In the genomic region with DNA sequence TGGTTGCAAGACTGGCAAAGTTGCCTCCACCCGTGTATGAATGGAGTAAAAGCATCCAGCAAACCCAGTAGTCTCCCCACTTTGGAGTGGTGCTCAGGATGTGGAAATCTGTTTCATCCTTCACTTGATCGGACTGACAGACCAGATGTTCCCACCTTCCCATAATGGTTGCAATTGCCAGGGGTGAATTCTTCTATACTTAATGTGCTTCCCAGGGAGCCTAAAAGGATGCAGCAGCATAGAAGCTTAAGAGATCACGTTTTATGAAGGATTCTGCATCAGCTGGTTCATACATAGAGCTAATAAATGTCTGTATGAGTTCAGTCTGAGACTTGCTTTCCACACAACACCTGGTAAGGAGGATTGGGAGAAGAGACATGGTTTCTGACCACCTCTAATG, we compare ENCODE assay signal across 31 cellular contexts.
"Had no signal": no experiment of that assay in that cellular context is flagged by ENCODE, and none has a peak within 500 bp of the region (broad histone marks: within the 10 kb centered on the region; RNA-seq: fewer than 3 reads in every experiment).

No MANE protein-coding gene starts in this region.

- DNase-seq: naive thymus-derived CD8-positive, alpha-beta T cell; nephron progenitor cell; nucleus accumbens; pancreas; right cardiac atrium; right lobe of liver; sigmoid colon; spleen; stimulated activated CD4-positive, alpha-beta T cell treated with anti-CD3 and anti-CD28 coated beads, Interleukin-12 subunit alpha, Interleukin-12 subunit beta, amount 100 ng/mL, for 4 hours; stimulated activated CD4-positive, alpha-beta T cell treated with anti-CD3 and anti-CD28 coated beads, Interleukin-1b, Interleukin-23, amount 100 ng/mL, for 48 hours; stimulated activated CD4-positive, alpha-beta T cell treated with anti-CD3 and anti-CD28 coated beads, Interleukin-4, amount 100 ng/mL, for 1 hour; stimulated activated CD4-positive, alpha-beta T cell treated with anti-CD3 and anti-CD28 coated beads, Interleukin-4, amount 100 ng/mL, for 4 hours; stimulated activated CD8-positive, alpha-beta memory T cell treated with anti-CD3 and anti-CD28 coated beads, Interleukin-4, amount 100 ng/mL, for 48 hours; stimulated activated naive CD4-positive, alpha-beta T cell; stimulated activated naive CD8-positive, alpha-beta T cell treated with anti-CD3 and anti-CD28 coated beads, Interleukin-15, amount 100 ng/mL, for 72 hours; stimulated activated naive CD8-positive, alpha-beta T cell treated with anti-CD3 and anti-CD28 coated beads, Interleukin-15, Interleukin-2, amounts not matched to agents 100 U/mL and 50 U/mL, for 24 hours; substantia nigra; testis; tibial artery; transverse colon; upper lobe of right lung; uterus had no signal

- H3K9me3 Mint-ChIP-seq: natural killer cell treated with Interleukin-12 subunit alpha and Interleukin-12 subunit beta and Interleukin-15 and Interleukin-18, amount 100 ng/mL, for 72 hours; type B pancreatic cell had no signal

- ATAC-seq: naive thymus-derived CD8-positive, alpha-beta T cell; natural killer cell treated with Interleukin-12 subunit alpha and Interleukin-12 subunit beta and Interleukin-15 and Interleukin-18, amount 100 ng/mL, for 72 hours; pancreas; right lobe of liver; stimulated activated memory B cell treated with anti-CD40 and anti-IgM and Interleukin-4, amounts not matched to agents 10 μg/mL and 1 μg/mL and 100 μg/mL, for 72 hours; stimulated activated naive CD8-positive, alpha-beta T cell treated with anti-CD3 and anti-CD28 coated beads, Interleukin-15, amount 100 ng/mL, for 72 hours; stimulated activated naive CD8-positive, alpha-beta T cell treated with anti-CD3 and anti-CD28 coated beads, Interleukin-15, Interleukin-2, amounts not matched to agents 100 U/mL and 50 U/mL, for 24 hours; upper lobe of right lung had no signal

- H3K36me3 ChIP-seq: neutrophil, pancreas, prostate gland, right lobe of liver, sigmoid colon, spleen, suprapubic skin, tibial artery, transverse colon, upper lobe of right lung, uterus had no signal

- H3K4me1 ChIP-seq: pancreas, prostate gland, right lobe of liver, testis, transverse colon, upper lobe of right lung, uterus had no signal

- H3K27ac ChIP-seq: neutrophil, pancreas, prostate gland, right lobe of liver, skin epidermis, suprapubic skin, testis, transverse colon, upper lobe of right lung had no signal

- H3K9me3 ChIP-seq: neutrophil, pancreas, prostate gland, right lobe of liver, sigmoid colon, spleen, suprapubic skin, testis, tibial artery, transverse colon, upper lobe of right lung, uterus had no signal

- H3K36me3 Mint-ChIP-seq: natural killer cell treated with Interleukin-12 subunit alpha and Interleukin-12 subunit beta and Interleukin-15 and Interleukin-18, amount 100 ng/mL, for 72 hours; stimulated activated memory B cell treated with anti-CD40 and anti-IgM and Interleukin-4, amounts not matched to agents 10 μg/mL and 1 μg/mL and 100 μg/mL, for 72 hours; type B pancreatic cell had no signal

- H3K4me1 Mint-ChIP-seq: stimulated activated memory B cell treated with anti-CD40 and anti-IgM and Interleukin-4, amounts not matched to agents 10 μg/mL and 1 μg/mL and 100 μg/mL, for 72 hours had no signal

- H3K27ac Mint-ChIP-seq: naive thymus-derived CD8-positive, alpha-beta T cell; natural killer cell treated with Interleukin-12 subunit alpha and Interleukin-12 subunit beta and Interleukin-15 and Interleukin-18, amount 100 ng/mL, for 72 hours; nephron progenitor cell; stimulated activated memory B cell treated with anti-CD40 and anti-IgM and Interleukin-4, amounts not matched to agents 10 μg/mL and 1 μg/mL and 100 μg/mL, for 72 hours; type B pancreatic cell had no signal

- H3K4me3 ChIP-seq: pancreas, prostate gland, right lobe of liver, sigmoid colon, skin epidermis, smooth muscle cell, spleen, suprapubic skin, testis, tibial artery, transverse colon, upper lobe of right lung, uterus had no signal

- H3K27me3 ChIP-seq: neutrophil, pancreas, right lobe of liver, sigmoid colon, suprapubic skin, testis, tibial artery, transverse colon, upper lobe of right lung, uterus had no signal

- H3K4me3 Mint-ChIP-seq: naive thymus-derived CD8-positive, alpha-beta T cell; natural killer cell treated with Interleukin-12 subunit alpha and Interleukin-12 subunit beta and Interleukin-15 and Interleukin-18, amount 100 ng/mL, for 72 hours; nephron progenitor cell; neural crest cell; stimulated activated memory B cell treated with anti-CD40 and anti-IgM and Interleukin-4, amounts not matched to agents 10 μg/mL and 1 μg/mL and 100 μg/mL, for 72 hours; stimulated activated naive CD8-positive, alpha-beta T cell treated with anti-CD3 and anti-CD28 coated beads, Interleukin-15, amount 100 ng/mL, for 72 hours; type B pancreatic cell had no signal
